ENCODE assay signal across 36 cellular contexts in genomic region chr6:137123078-137123477, GRCh38. TPM values are rescaled to one million over a fixed set of nuclear protein-coding genes. Genes with fewer than 3 reads are reported as not detected.
"Had no signal": no experiment of that assay in that cellular context is flagged by ENCODE, and none has a peak within 500 bp of the region (broad histone marks: within the 10 kb centered on the region; RNA-seq: fewer than 3 reads in every experiment).

No MANE protein-coding gene starts in this region.

- H3K9me3 ChIP-seq: colonic mucosa had no signal

- DNase-seq: activated CD4-positive, alpha-beta memory T cell treated with anti-CD3 and anti-CD28 coated beads, Interleukin-2, amount 10 ng/mL, durations not matched to agents 7 days and 5 days; activated CD4-positive, alpha-beta T cell treated with anti-CD3 and anti-CD28 coated beads for 1 hour; activated CD4-positive, alpha-beta T cell treated with anti-CD3 and anti-CD28 coated beads for 4 hours; activated CD4-positive, alpha-beta T cell treated with anti-CD3 and anti-CD28 coated beads, Interleukin-2, amount 10 ng/mL, durations not matched to agents 7 days and 5 days; activated CD4-positive, alpha-beta T cell treated with anti-CD3 and anti-CD28 coated beads, Interleukin-2, amount 50 U/mL, for 4 hours; activated CD8-positive, alpha-beta memory T cell treated with anti-CD3 and anti-CD28 coated beads, Interleukin-2, amount 50 U/mL, for 48 hours; activated gamma-delta T cell; activated naive CD4-positive, alpha-beta T cell; activated naive CD4-positive, alpha-beta T cell treated with anti-CD3 and anti-CD28 coated beads, Interleukin-2, amount 10 ng/mL, durations not matched to agents 7 days and 5 days; activated naive CD8-positive, alpha-beta T cell treated with anti-CD3 and anti-CD28 coated beads, Interleukin-2, amount 10 ng/mL, durations not matched to agents 7 days and 5 days; activated T-cell treated with anti-CD3 and anti-CD28 coated beads for 4 hours; activated T-cell treated with anti-CD3 and anti-CD28 coated beads, Interleukin-2, amount 50 U/mL, for 24 hours; activated T-cell treated with anti-CD3 and anti-CD28 coated beads, Interleukin-2, amount 50 U/mL, for 72 hours; central memory CD4-positive, alpha-beta T cell; cerebellar nuclear complex; colonic mucosa; effector CD8-positive, alpha-beta T cell; esophagus squamous epithelium; foreskin melanocyte; heart right ventricle; T-helper 2 cell had no signal

- H3K4me3 ChIP-seq: ascending aorta, breast epithelium, cardiac muscle cell, colonic mucosa, esophagus squamous epithelium, gastroesophageal sphincter, heart right ventricle had no signal

- ATAC-seq: activated naive CD4-positive, alpha-beta T cell treated with anti-CD3 and anti-CD28 coated beads, Interleukin-2, amount 50 U/mL, for 72 hours; activated T-cell treated with anti-CD3 and anti-CD28 coated beads, Interleukin-2, amount 50 U/mL, for 72 hours; gastroesophageal sphincter; heart right ventricle; WTC11 had no signal

- H3K27ac ChIP-seq: ascending aorta, breast epithelium, cardiac muscle cell, colonic mucosa, epithelial cell of prostate, esophagus squamous epithelium, gastroesophageal sphincter, heart right ventricle, VCaP had no signal

- FAIRE-seq: endometrium, endothelial cell of umbilical vein had no signal

- H3K4me3 Mint-ChIP-seq: activated CD4-positive, alpha-beta memory T cell treated with anti-CD3 and anti-CD28 coated beads, Interleukin-2, amount 10 ng/mL, durations not matched to agents 7 days and 5 days; activated CD4-positive, alpha-beta T cell treated with anti-CD3 and anti-CD28 coated beads, Interleukin-2, amount 10 ng/mL, durations not matched to agents 7 days and 5 days; activated naive CD4-positive, alpha-beta T cell treated with anti-CD3 and anti-CD28 coated beads, Interleukin-2, amount 10 ng/mL, durations not matched to agents 7 days and 5 days; activated naive CD8-positive, alpha-beta T cell treated with anti-CD3 and anti-CD28 coated beads, Interleukin-2, amount 10 ng/mL, durations not matched to agents 7 days and 5 days; activated T-cell treated with anti-CD3 and anti-CD28 coated beads, Interleukin-2, amount 50 U/mL, for 24 hours; activated T-cell treated with anti-CD3 and anti-CD28 coated beads, Interleukin-2, amount 50 U/mL, for 72 hours; brain; WTC11 had no signal

- H3K4me1 Mint-ChIP-seq: brain, WTC11 had no signal

- H3K27me3 ChIP-seq: ascending aorta, breast epithelium, cardiac muscle cell, colonic mucosa, esophagus squamous epithelium, gastroesophageal sphincter, heart right ventricle had no signal

- H3K4me1 ChIP-seq: ascending aorta, breast epithelium, colonic mucosa, gastroesophageal sphincter, heart right ventricle had no signal

- H3K27me3 Mint-ChIP-seq: activated CD4-positive, alpha-beta memory T cell treated with anti-CD3 and anti-CD28 coated beads, Interleukin-2, amount 10 ng/mL, durations not matched to agents 7 days and 5 days had no signal

- H3K27ac Mint-ChIP-seq: activated CD4-positive, alpha-beta memory T cell treated with anti-CD3 and anti-CD28 coated beads, Interleukin-2, amount 10 ng/mL, durations not matched to agents 7 days and 5 days; activated CD4-positive, alpha-beta T cell treated with anti-CD3 and anti-CD28 coated beads, Interleukin-2, amount 10 ng/mL, durations not matched to agents 7 days and 5 days; activated naive CD4-positive, alpha-beta T cell treated with anti-CD3 and anti-CD28 coated beads, Interleukin-2, amount 10 ng/mL, durations not matched to agents 7 days and 5 days; activated naive CD4-positive, alpha-beta T cell treated with anti-CD3 and anti-CD28 coated beads, Interleukin-2, amount 50 U/mL, for 72 hours; activated naive CD8-positive, alpha-beta T cell treated with anti-CD3 and anti-CD28 coated beads, Interleukin-2, amount 10 ng/mL, durations not matched to agents 7 days and 5 days; activated T-cell treated with anti-CD3 and anti-CD28 coated beads, Interleukin-2, amount 50 U/mL, for 24 hours; activated T-cell treated with anti-CD3 and anti-CD28 coated beads, Interleukin-2, amount 50 U/mL, for 72 hours; brain; WTC11 had no signal

- H3K36me3 ChIP-seq: ascending aorta, breast epithelium, cardiac muscle cell, colonic mucosa, esophagus squamous epithelium, gastroesophageal sphincter, heart right ventricle had no signal

RNA-seq across cellular contexts. Expression of gene IL22RA2, which starts 50.4 kb away (rescaled TPM):
- total RNA-seq: activated CD4-positive, alpha-beta memory T cell treated with anti-CD3 and anti-CD28 coated beads, Interleukin-2, amount 10 ng/mL, durations not matched to agents 7 days and 5 days; activated CD4-positive, alpha-beta T cell treated with anti-CD3 and anti-CD28 coated beads, Interleukin-2, amount 10 ng/mL, durations not matched to agents 7 days and 5 days; activated naive CD4-positive, alpha-beta T cell treated with anti-CD3 and anti-CD28 coated beads, Interleukin-2, amount 50 U/mL, for 72 hours; activated naive CD8-positive, alpha-beta T cell treated with anti-CD3 and anti-CD28 coated beads, Interleukin-2, amount 10 ng/mL, durations not matched to agents 7 days and 5 days; activated T-cell treated with anti-CD3 and anti-CD28 coated beads, Interleukin-2, amount 50 U/mL, for 72 hours; ascending aorta; cardiac muscle cell; dermis microvascular lymphatic vessel endothelial cell; endothelial cell of umbilical vein; esophagus squamous epithelium; fibroblast of lung; fibroblast of villous mesenchyme; gastroesophageal sphincter; glomerular endothelial cell; WTC11 had no signal
- polyA plus RNA-seq: cardiac muscle cell, endothelial cell of umbilical vein, fibroblast of lung, heart right ventricle had no signal
